Comparison of ENCODE assay signal across 8 cellular contexts in the genomic region with DNA sequence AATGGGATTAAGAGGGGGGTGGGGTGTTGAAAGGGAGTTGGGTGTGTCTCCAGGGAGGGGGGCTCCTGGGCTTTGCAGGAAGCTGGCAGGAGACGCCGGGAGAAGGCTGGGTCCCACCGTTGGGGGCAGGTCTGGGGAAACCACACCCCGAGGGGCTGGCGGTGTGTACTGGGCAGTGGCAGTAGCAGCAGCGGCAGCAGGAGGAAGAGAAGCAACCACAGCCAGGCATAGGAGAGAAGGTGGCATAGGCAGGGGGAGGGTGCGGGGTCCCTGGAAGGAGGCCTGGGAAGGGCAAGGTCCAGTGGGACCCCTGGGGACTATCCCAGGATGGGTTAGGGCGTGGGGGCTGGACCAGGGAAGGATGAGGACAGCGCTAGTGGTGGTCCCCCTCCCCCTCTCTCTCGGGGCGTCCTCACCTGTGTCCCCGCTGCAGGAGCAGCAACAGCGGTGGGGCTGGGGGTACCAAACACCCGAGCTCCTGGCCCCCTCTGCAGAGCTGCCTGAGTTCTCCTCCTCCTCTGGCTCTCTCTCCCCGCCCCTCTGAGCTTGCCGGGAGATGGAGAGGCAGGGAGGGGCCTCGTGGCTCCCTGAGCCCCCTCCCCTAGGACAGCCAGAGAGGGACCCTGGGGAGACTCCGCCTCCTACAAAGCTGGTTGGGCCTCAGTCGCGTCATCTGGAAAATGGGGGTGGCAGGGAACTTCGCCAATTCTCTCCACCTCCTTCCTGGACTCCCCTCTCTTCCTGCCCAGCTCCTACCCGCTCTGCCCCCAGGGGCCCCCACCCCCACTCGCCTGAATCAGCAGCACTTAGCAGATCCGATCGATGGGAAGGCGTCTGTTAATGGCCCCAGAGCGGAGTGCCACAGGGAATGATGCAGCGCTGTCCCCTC. TPM values are rescaled to one million over a fixed set of nuclear protein-coding genes. Genes with fewer than 3 reads are reported as not detected.
DNase-seq lines count a peak whose midpoint lies in the region; ATAC-seq and TF ChIP-seq lines count a peak whose summit lies in the region.

TSS of gene KCND1 (minus strand) at position 520 of the 889 bp plus-strand sequence. CDS start 1,573 bp downstream, outside the sequence.

- in situ Hi-C loops in GM23248 (cut with MboI): no loop called here

- no peaks in the 10 kb centered on the region for H3K27me3 ChIP-seq in GM23248 (replicated peaks; ENCODE audit: insufficient read depth)
- H3K27me3 ChIP-seq in heart right ventricle: peaks cover 0 to 11% (median 0%) of the 10 kb centered on the region in 7 donors

- TF ChIP-seq CTCF in heart right ventricle (IDR thresholded peaks at IDR 0.05): no peak
- no peak for TF ChIP-seq CTCF in progenitor cell of endocrine pancreas (IDR thresholded peaks at IDR 0.05; ENCODE audit: unreplicated experiment)
- TF ChIP-seq CTCF in RWPE1 (conservative IDR thresholded peaks at IDR 0.05; ENCODE audit: low read depth): no peak

- peaks cover 5% of the 10 kb centered on the region for H3K4me1 Mint-ChIP-seq in progenitor cell of endocrine pancreas (ENCODE audit: low read depth)

- H4K20me1 ChIP-seq in GM23248 (ENCODE audit: insufficient read depth): no peaks in the 10 kb centered on the region

- H3K27me3 Mint-ChIP-seq in progenitor cell of endocrine pancreas: no peaks in the 10 kb centered on the region

- peak within 1 kb of the TSS; percentile 60 for H3K9ac ChIP-seq in GM23248

- peak; percentile 33 for DNase-seq in A172 (ENCODE audit: low spot score)
- peak; percentile 47 for DNase-seq in GM23248
- peak; percentile 11 for DNase-seq in activated naive CD4-positive, alpha-beta T cell treated with anti-CD3 and anti-CD28 coated beads, Interleukin-2, amount 50 U/mL, for 16 hours
- peak; percentile 33 to 34 for DNase-seq in heart right ventricle
- DNase-seq in progenitor cell of endocrine pancreas (ENCODE audit: low spot score, unreplicated experiment): peak; percentile 31
- DNase-seq in RWPE1 (ENCODE audit: low spot score): no peak
- no peak for DNase-seq in NCI-H510A treated with DMSO at 0.1 percent for 48 hours (lab: John Stamatoyannopoulos, UW)

- peak within 1 kb of the TSS; percentile 64 for H3K4me3 ChIP-seq in GM23248
- peak within 1 kb of the TSS in 9 of 10 donors; percentile 21 to 50 (median 39) for H3K4me3 ChIP-seq in heart right ventricle

- H3K36me3 Mint-ChIP-seq in progenitor cell of endocrine pancreas (ENCODE audit: insufficient read depth): peaks cover 11% of the 10 kb centered on the region

- H3K79me2 ChIP-seq in GM23248 (ENCODE audit: insufficient read depth): no peaks in the 10 kb centered on the region

- H3K4me3 Mint-ChIP-seq in progenitor cell of endocrine pancreas (ENCODE audit: low read depth): peak within 1 kb of the TSS; percentile 69

- H3K4me1 ChIP-seq in GM23248 (ENCODE audit: insufficient read depth) (0 out of 2 replicates have a peak, but pooled peaks cover 8% of the 10 kb centered on the region), heart right ventricle (peaks cover 0 to 12% (median 0%) of the 10 kb centered on the region in 9 donors)

- H3F3A ChIP-seq in GM23248 (ENCODE audit: insufficient read depth): no peaks in the 10 kb centered on the region

- ATAC-seq in heart right ventricle (peak; percentile 36 to 66 (median 62)), GM18502 (IDR thresholded peaks at IDR 0.05; ENCODE audit: poor library complexity, unreplicated experiment) (no peak)

- 0 to 5% methylated on average over 2 to 15 of the region's 28 CpGs for WGBS in GM23248 (ENCODE audit: low coverage in 1 of 2, low lambda C conversion rate in 2 of 2, missing lambda C conversion rate in 2 of 2), 2 experiments
- 2 to 4% methylated on average over 16 to 25 of the region's 28 CpGs for WGBS in heart right ventricle, 2 donors

- no peaks in the 10 kb centered on the region for H3K36me3 ChIP-seq in GM23248 (ENCODE audit: low read depth)
- H3K36me3 ChIP-seq in heart right ventricle: peaks cover 0 to 28% (median 0%) of the 10 kb centered on the region in 9 donors

- no peaks in the 10 kb centered on the region for H3K9me3 ChIP-seq in GM23248 (ENCODE audit: low read depth)
- no peaks in the 10 kb centered on the region for H3K9me3 ChIP-seq in heart right ventricle

- H3K27ac Mint-ChIP-seq in progenitor cell of endocrine pancreas: peak within 1 kb of the TSS; percentile 87

- H2AFZ ChIP-seq in GM23248: no peak within 1 kb of the TSS

- no peak within 1 kb of the TSS for H3K27ac ChIP-seq in GM23248
- peak within 1 kb of the TSS in 7 of 10 donors; percentile 15 to 58 (median 41) for H3K27ac ChIP-seq in heart right ventricle
- H3K27ac ChIP-seq in RWPE1: no peak within 1 kb of the TSS

- H3K9me2 ChIP-seq in GM23248 (ENCODE audit: insufficient read depth): no peaks in the 10 kb centered on the region

- POLR2A ChIA-PET in RWPE1 (lab: Yijun Ruan, JAX; ENCODE audit: low non-redundant PET): no interaction called here

- peaks cover 15% of the 10 kb centered on the region for H3K9me3 Mint-ChIP-seq in progenitor cell of endocrine pancreas (ENCODE audit: low read depth)

- CTCF ChIA-PET in RWPE1 (lab: Yijun Ruan, JAX): interaction anchor here (0.6 to 1.8 kb wide), 3 partner anchors 13 to 72 kb away, joined by 3 to 6 read pairs (median 5); no protein-coding TSS in a partner anchor

- intact Hi-C loops in heart right ventricle (cut with DNase I): loop anchor here in 2 of 10 donors (10.0 kb wide), 1 partner anchor 73 kb away; the partner anchor contains the start of gene TFE3 (in 2 of the 2)

- peak within 1 kb of the TSS; percentile 71 for H3K4me2 ChIP-seq in GM23248 (ENCODE audit: unreplicated experiment)

RNA-seq across cellular contexts. Expression of gene KCND1, which starts in this region (rescaled TPM):
- 0.67 and 0.91 TPM in 2 replicates for total RNA-seq in A172 (2014; rRNA removed; shearing (Covaris generic))
- 0.65 and 1.5 TPM in 2 replicates for total RNA-seq in GM23248 (2014; rRNA removed; shearing (Covaris generic))
- polyA plus RNA-seq in GM23248 (2016; fragmentation: Nextera tagmentation; extraction: Ambion mirVana) (0.69 and 0.71 TPM in 2 replicates), heart right ventricle (under 1 TPM; 0.44 to 0.48 TPM)
- total RNA-seq in heart right ventricle (1 to 10 TPM in 1 of 10 donors, under 1 TPM in 9; 0.13 to 1.7 (median 0.32) TPM), progenitor cell of endocrine pancreas (8.0 and 8.2 TPM in 2 replicates)

Comparison
In these comparisons a context has a peak if more than half of its experiments do, and no peak if none do; other contexts are left out.
1. Peak in DNase-seq in A172; RNA of the gene not detected or under 1 TPM.
2. DNase-seq: peak in GM23248 (single experiment), activated naive CD4-positive, alpha-beta T cell treated with anti-CD3 and anti-CD28 coated beads, Interleukin-2, amount 50 U/mL, for 16 hours (single experiment), heart right ventricle (2 of 2) and progenitor cell of endocrine pancreas (single experiment); none in RWPE1 (single experiment) and NCI-H510A treated with DMSO at 0.1 percent for 48 hours (single experiment).
3. H3K27ac ChIP-seq: peak in heart right ventricle (7 of 10); none in GM23248 (single experiment) and RWPE1 (single experiment).